Comparison of ENCODE assay signal across 9 cellular contexts in the genomic region with DNA sequence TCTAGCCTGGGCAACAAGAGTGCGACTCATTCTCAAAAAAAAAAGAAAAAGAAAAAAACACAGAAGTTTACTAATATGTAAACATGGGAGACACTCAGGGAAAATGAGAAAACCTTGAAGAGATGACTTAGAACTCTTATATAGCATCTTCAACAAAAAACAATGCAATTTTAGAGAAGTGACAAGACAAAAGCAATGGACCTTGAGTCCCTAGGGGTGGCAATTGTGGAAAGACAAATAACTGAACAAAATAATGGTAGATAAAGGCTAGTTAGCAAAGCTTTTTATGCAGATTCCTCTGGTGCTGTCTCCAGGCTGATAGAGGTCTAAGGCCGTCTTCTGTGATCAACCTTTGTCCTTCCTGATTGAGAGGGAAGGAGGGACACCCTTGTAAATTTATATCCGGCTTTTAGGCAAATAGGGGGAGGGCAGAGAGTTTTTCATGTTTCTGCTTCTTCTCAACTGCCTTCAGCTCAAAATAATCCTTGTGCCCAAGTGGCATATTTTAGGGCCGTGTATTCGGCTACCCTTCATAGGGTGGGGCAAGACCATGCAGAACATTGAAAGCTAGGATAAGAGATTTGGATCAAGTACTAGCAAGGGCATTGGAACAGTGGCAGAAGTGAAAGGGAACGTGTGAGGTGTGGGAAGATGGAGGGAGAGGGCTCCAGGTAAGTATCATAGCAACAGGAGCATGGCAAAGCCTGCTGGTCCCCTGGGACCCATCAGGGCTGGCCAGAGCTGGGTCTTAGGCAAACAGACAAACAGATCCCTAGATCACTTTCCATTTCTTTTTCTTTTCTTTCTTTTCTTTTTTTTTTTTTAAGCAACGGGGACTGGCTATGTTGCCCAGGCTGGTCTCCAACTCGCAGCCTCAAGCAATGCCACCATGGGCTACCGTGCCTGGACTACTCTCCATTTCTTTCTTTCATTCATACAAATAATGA.
DNase-seq lines count a peak whose midpoint lies in the region; ATAC-seq and TF ChIP-seq lines count a peak whose summit lies in the region.
"Had no signal": no experiment of that assay in that cellular context is flagged by ENCODE, and none has a peak within 500 bp of the region (broad histone marks: within the 10 kb centered on the region; RNA-seq: fewer than 3 reads in every experiment).

No MANE protein-coding gene starts in this region.

- H3K4me2 ChIP-seq in neuronal stem cell (ENCODE audit: insufficient read depth, low read length, poor library complexity, severe bottlenecking): no peak overlapping the region

- no peak overlapping the region for H3K9ac ChIP-seq in neuronal stem cell (ENCODE audit: low read depth, low read length, poor library complexity)

- no peak overlapping the region for H3K4me3 ChIP-seq in neuronal stem cell (ENCODE audit: low read length in 2 of 2)

- peaks cover 55% of the 10 kb centered on the region for H3K4me1 Mint-ChIP-seq in brain

- H2AFZ ChIP-seq in neuronal stem cell (ENCODE audit: low read length): peak overlapping the region; percentile 63

- no peaks in the 10 kb centered on the region for H3K36me3 ChIP-seq in neuronal stem cell (replicated peaks in 1 of 2; ENCODE audit: control insufficient read depth in 2 of 2, insufficient read depth in 2 of 2, low read length in 2 of 2)

- H3K4me3 Mint-ChIP-seq in brain: no peak overlapping the region

- no peak overlapping the region for H3K4ac ChIP-seq in neuronal stem cell (ENCODE audit: low read length)

- no peaks in the 10 kb centered on the region for H3K27me3 Mint-ChIP-seq in brain

- no peak overlapping the region for H3K27ac ChIP-seq in neuronal stem cell (replicated peaks; ENCODE audit: low read length)

- H4K8ac ChIP-seq in neuronal stem cell (ENCODE audit: low read depth, low read length): no peak overlapping the region

- H3K27me3 ChIP-seq in neuronal stem cell (ENCODE audit: control insufficient read depth in 3 of 3, insufficient read depth in 3 of 3, low read depth in 1 of 3, low read length in 3 of 3): no peaks in the 10 kb centered on the region

- DNase-seq in DMS 273 treated with DMSO at 0.1 percent for 48 hours (lab: John Stamatoyannopoulos, UW): peak; percentile 15
- peak; percentile 40 for DNase-seq in NCI-H1092 treated with DMSO at 0.1 percent for 48 hours (lab: John Stamatoyannopoulos, UW)
- no peak for DNase-seq in neuronal stem cell (ENCODE audit: low spot score)
- DNase-seq in 8988T: no peak
- DNase-seq in AML-193 (lab: John Stamatoyannopoulos, UW): no peak
- DNase-seq: GOT3 had no signal

- H3K9me3 Mint-ChIP-seq in brain: no peaks in the 10 kb centered on the region

- H3K9me3 ChIP-seq in neuronal stem cell (replicated peaks in 1 of 2; ENCODE audit: control insufficient read depth in 2 of 2, insufficient read depth in 1 of 2, low read depth in 1 of 2, low read length in 2 of 2): no peaks in the 10 kb centered on the region

- H3K4me1 ChIP-seq in neuronal stem cell (ENCODE audit: control insufficient read depth in 2 of 2, insufficient read depth in 1 of 2, low read depth in 1 of 2, low read length in 2 of 2): peaks cover 3 to 12% of the 10 kb centered on the region in 2 donors

- H2BK5ac ChIP-seq in neuronal stem cell (ENCODE audit: low read length): no peak overlapping the region

- no peak overlapping the region for H3K14ac ChIP-seq in neuronal stem cell (ENCODE audit: low read length)

- no peak overlapping the region for H3K18ac ChIP-seq in neuronal stem cell (ENCODE audit: low read length)

- peak overlapping the region; percentile 87 for H2BK15ac ChIP-seq in neuronal stem cell (ENCODE audit: low read length)

- no peak overlapping the region for H2BK120ac ChIP-seq in neuronal stem cell (ENCODE audit: low read depth, low read length)

- peak overlapping the region; percentile 23 for H2AK5ac ChIP-seq in neuronal stem cell (ENCODE audit: low read depth, low read length)

- H3K36me3 Mint-ChIP-seq in brain: no peaks in the 10 kb centered on the region

- no peak overlapping the region for H3K23ac ChIP-seq in neuronal stem cell (ENCODE audit: low read depth, low read length, poor library complexity)

- no peak overlapping the region for H4K91ac ChIP-seq in neuronal stem cell (ENCODE audit: low read depth, low read length, poor library complexity)

- peak overlapping the region in 4 of 5 experiments; percentile 23 to 64 (median 56) for H3K27ac Mint-ChIP-seq in brain

- TF ChIP-seq CTCF in brain (conservative IDR thresholded peaks at IDR 0.05): no peak

- H3K79me1 ChIP-seq in neuronal stem cell (ENCODE audit: low read depth, low read length): no peaks in the 10 kb centered on the region

- no CpG with 5 or more reads among the region's 9 CpGs for WGBS in neuronal stem cell (ENCODE audit: extremely low coverage in 2 of 2, insufficient read length in 2 of 2, insufficient replicate concordance in 1 of 2), 2 donors

- ATAC-seq in HG03108 (IDR thresholded peaks at IDR 0.05; ENCODE audit: unreplicated experiment) (no peak), HG02938 (IDR thresholded peaks at IDR 0.05; ENCODE audit: unreplicated experiment) (no peak)

- no peak overlapping the region for H2BK12ac ChIP-seq in neuronal stem cell (ENCODE audit: low read length)

Comparison
In these comparisons a context has a peak if more than half of its experiments do, and no peak if none do; other contexts are left out.
1. DNase-seq: peak in DMS 273 treated with DMSO at 0.1 percent for 48 hours (single experiment) and NCI-H1092 treated with DMSO at 0.1 percent for 48 hours (single experiment); none in neuronal stem cell (single experiment), 8988T (single experiment) and AML-193 (0 of 2).